In genomic region chr17:42759982-42760651, GRCh38 we compare ENCODE assay signal across 11 cellular contexts. TPM values are rescaled to one million over a fixed set of nuclear protein-coding genes. Genes with fewer than 3 reads are reported as not detected.
DNase-seq lines count a peak whose midpoint lies in the region; ATAC-seq and TF ChIP-seq lines count a peak whose summit lies in the region.
"Had no signal": no experiment of that assay in that cellular context is flagged by ENCODE, and none has a peak within 500 bp of the region (broad histone marks: within the 10 kb centered on the region; RNA-seq: fewer than 3 reads in every experiment).

No MANE protein-coding gene starts in this region.

- H3K4me1 ChIP-seq in Caco-2 (peaks cover 28% of the 10 kb centered on the region), HUES6 (ENCODE audit: control insufficient read depth, insufficient read depth, low read length) (peaks cover 22% of the 10 kb centered on the region)

- no peak overlapping the region for H3K27ac ChIP-seq in HUES6 (ENCODE audit: low read depth, low read length)

- H3K36me3 ChIP-seq in Caco-2 (ENCODE audit: control insufficient read depth, insufficient read depth, low read length) (no peaks in the 10 kb centered on the region), HUES6 (ENCODE audit: control insufficient read depth, insufficient read depth, low read length) (no peaks in the 10 kb centered on the region)

- no peaks in the 10 kb centered on the region for H3K9me3 Mint-ChIP-seq in Caco-2 (ENCODE audit: unreplicated experiment)
- H3K9me3 Mint-ChIP-seq in effector memory CD8-positive, alpha-beta T cell = no peaks in the 10 kb centered on the region

- CTCF ChIA-PET in Caco-2 (lab: Charles Lee) = interaction anchor here (0.5 to 1.9 kb wide), 6 partner anchors 9 to 151 kb away, joined by 3 to 5 read pairs (median 4); partner anchors contain the start of genes BECN1, RETREG3 and TUBG1

- H3K4me3 ChIP-seq in Caco-2 (ENCODE audit: low read depth, low read length) (peak overlapping the region; percentile 68), HUES6 (ENCODE audit: low read depth, low read length) (peak overlapping the region; percentile 68)

- H3K27ac Mint-ChIP-seq in Caco-2 (ENCODE audit: unreplicated experiment) = peak overlapping the region; percentile 21
- H3K27ac Mint-ChIP-seq in effector memory CD8-positive, alpha-beta T cell = no peak overlapping the region

- peak overlapping the region; percentile 18 for H3K9ac ChIP-seq in HUES6 (ENCODE audit: low read length)

- peak overlapping the region; percentile 65 for H3K4me3 Mint-ChIP-seq in Caco-2 (ENCODE audit: unreplicated experiment)
- peak overlapping the region; percentile 49 to 63 for H3K4me3 Mint-ChIP-seq in effector memory CD8-positive, alpha-beta T cell

- no TSS peak for BruUV-seq in Caco-2 (replicated peaks; lab: Mats Ljungman, UMichigan)

- H3K4me1 Mint-ChIP-seq in Caco-2 (ENCODE audit: low read depth, unreplicated experiment) = peaks cover 13% of the 10 kb centered on the region
- H3K4me1 Mint-ChIP-seq in effector memory CD8-positive, alpha-beta T cell (ENCODE audit: low read depth in 2 of 2) = peaks cover 4 to 5% of the 10 kb centered on the region in 2 donors

- no peak for DNase-seq in Caco-2
- no peak for DNase-seq in effector memory CD8-positive, alpha-beta T cell
- DNase-seq in omental fat pad (ENCODE audit: low spot score) = peak; percentile 13
- DNase-seq in T-helper 9 cell = no peak
- DNase-seq in 8988T = no peak
- no peak for DNase-seq in stimulated activated naive CD4-positive, alpha-beta T cell treated with Interleukin-2 at 50 U/mL for 16 hours (lab: John Stamatoyannopoulos, UW)
- DNase-seq in COR-L47 (lab: John Stamatoyannopoulos, UW) = no peak
- DNase-seq: activated CD4-positive, CD25-positive, alpha-beta regulatory T cell treated with anti-CD3 and anti-CD28 coated beads, Interleukin-2, amount 50 U/mL, for 72 hours; cortex of kidney had no signal

- intact Hi-C loops in Caco-2 (cut with micrococcal nuclease; ENCODE audit: unreplicated experiment) = loop anchor here (5.0 kb wide), 2 partner anchors 83 to 183 kb away; partner anchors contain the start of genes PLEKHH3 and PSMC3IP

- peak; percentile 37 for ATAC-seq in effector memory CD8-positive, alpha-beta T cell (replicated peaks)
- no peak for ATAC-seq in omental fat pad (ENCODE audit: low FRiP score)

- POLR2A ChIA-PET in Caco-2 (lab: Charles Lee) = interaction anchor here (0.6 to 1.5 kb wide), 6 partner anchors 14 to 601 kb away, joined by 3 to 11 read pairs (median 4); partner anchors contain the start of gene WNK4

- TF ChIP-seq CTCF in Caco-2 (IDR thresholded peaks at IDR 0.05; ENCODE audit: insufficient read depth in 1 of 2, low read depth in 1 of 2, low read length in 1 of 2, severe bottlenecking in 1 of 2, unreplicated experiment in 1 of 2) = no peak
- no peak for TF ChIP-seq CTCF in omental fat pad (IDR thresholded peaks at IDR 0.05)

- H3K27me3 ChIP-seq in Caco-2 (replicated peaks; ENCODE audit: control insufficient read depth, insufficient read depth, low read length) = no peaks in the 10 kb centered on the region
- H3K27me3 ChIP-seq in HUES6 (ENCODE audit: control insufficient read depth, insufficient read depth, low read length) = peaks cover 45% of the 10 kb centered on the region

- peaks cover 6% of the 10 kb centered on the region for H3K36me3 Mint-ChIP-seq in Caco-2 (ENCODE audit: insufficient read depth, unreplicated experiment)
- H3K36me3 Mint-ChIP-seq in effector memory CD8-positive, alpha-beta T cell (ENCODE audit: insufficient read depth) = peaks cover 6% of the 10 kb centered on the region

- no peaks in the 10 kb centered on the region for H3K27me3 Mint-ChIP-seq in Caco-2 (ENCODE audit: insufficient read depth, unreplicated experiment)
- peaks cover 66 to 94% of the 10 kb centered on the region in 2 donors for H3K27me3 Mint-ChIP-seq in effector memory CD8-positive, alpha-beta T cell

- H3K9me3 ChIP-seq in Caco-2 = no peaks in the 10 kb centered on the region
- no peaks in the 10 kb centered on the region for H3K9me3 ChIP-seq in HUES6 (ENCODE audit: control insufficient read depth, insufficient read depth, low read depth, low read length)

RNA-seq across cellular contexts. Expression of gene RAMP2, which starts 0.9 kb away (rescaled TPM):
- total RNA-seq in Caco-2 (2022) = 21.4 and 24.3 TPM in 2 replicates
- 10 to 100 TPM; 51.3 to 90.6 (median 68.1) TPM for total RNA-seq in omental fat pad
- total RNA-seq: mononuclear cell had no signal

RNA-seq across cellular contexts. Expression of gene VPS25, which starts 13.1 kb away (rescaled TPM):
- total RNA-seq in Caco-2 (2022) (96.0 and 103 TPM in 2 replicates), omental fat pad (10 to 100 TPM; 44.3 to 53.4 (median 48.4) TPM)

RNA-seq across cellular contexts. Expression of gene EZH1, which starts 15.3 kb away (rescaled TPM):
- total RNA-seq in Caco-2 (2022) (16.9 and 18.0 TPM in 2 replicates), omental fat pad (10 to 100 TPM; 42.0 to 91.1 (median 50.9) TPM)

RNA-seq across cellular contexts. Expression of gene WNK4, which starts 20.3 kb away (rescaled TPM):
- total RNA-seq in Caco-2 (2022) (3.3 and 4.1 TPM in 2 replicates), omental fat pad (1 to 10 TPM in 2 of 4 donors, under 1 TPM in 2; 0.50 to 3.9 (median 1.4) TPM)

RNA-seq across cellular contexts. Expression of gene COA3, which starts 38.4 kb away (rescaled TPM):
- 63.5 and 63.6 TPM in 2 replicates for total RNA-seq in Caco-2 (2022)
- total RNA-seq in omental fat pad = 10 to 100 TPM; 39.9 to 82.7 (median 71.2) TPM
